In the genomic region with DNA sequence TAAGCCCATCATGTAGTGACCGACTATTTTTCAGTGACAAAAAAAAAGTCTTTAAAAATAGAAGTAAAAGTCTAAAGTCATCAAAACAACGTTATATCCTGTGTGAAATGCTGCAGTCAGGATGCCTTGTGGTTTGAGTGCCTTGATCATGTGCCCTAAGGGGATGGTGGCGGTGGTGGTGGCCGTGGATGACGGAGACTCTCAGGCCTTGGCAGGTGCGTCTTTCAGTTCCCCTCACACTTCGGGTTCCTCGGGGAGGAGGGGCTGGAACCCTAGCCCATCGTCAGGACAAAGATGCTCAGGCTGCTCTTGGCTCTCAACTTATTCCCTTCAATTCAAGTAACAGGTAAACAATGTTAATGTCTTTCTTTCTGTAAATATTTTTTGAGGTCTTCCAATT, we compare ENCODE assay signal across 9 cellular contexts. TPM values are rescaled to one million over a fixed set of nuclear protein-coding genes. Genes with fewer than 3 reads are reported as not detected.
A peak's percentile ranks its signal among the peaks of the same experiment; 100 is the strongest.
DNase-seq lines count a peak whose midpoint lies in the region; ATAC-seq and TF ChIP-seq lines count a peak whose summit lies in the region.
"Had no signal": no experiment of that assay in that cellular context is flagged by ENCODE, and none has a peak within 500 bp of the region (broad histone marks: within the 10 kb centered on the region; RNA-seq: fewer than 3 reads in every experiment).

A gene (plus strand): TSS at position 237 of the 400 bp plus-strand sequence. CDS start 58 bp downstream, at position 295.

- peaks cover 57% of the 10 kb centered on the region for H3K36me3 Mint-ChIP-seq in CD4-positive, alpha-beta T cell (ENCODE audit: low read depth)

- H3K9me3 ChIP-seq in CD4-positive, alpha-beta T cell (ENCODE audit: control insufficient read depth, low read length) = no peaks in the 10 kb centered on the region

- CTCF ChIA-PET in CD4-positive, alpha-beta T cell (lab: Charles Lee) = interaction anchor here (1.1 to 3.3 kb wide), 2 partner anchors 34 to 105 kb away, joined by 3 to 19 read pairs; no protein-coding TSS in a partner anchor

- H3K27me3 ChIP-seq in CD4-positive, alpha-beta T cell (ENCODE audit: control insufficient read depth, insufficient read depth, low read length) = no peaks in the 10 kb centered on the region

- peak; percentile 78 to 92 (median 83) for DNase-seq in CD4-positive, alpha-beta T cell
- DNase-seq in MV-4-11 (lab: John Stamatoyannopoulos, UW) (peak; percentile 85), AML-193 (lab: John Stamatoyannopoulos, UW) (no peak), SIG-M5 treated with dmso at 0.1 percent for 504 hours (lab: John Stamatoyannopoulos, UW; ENCODE audit: unreplicated experiment) (no peak), middle frontal gyrus (ENCODE audit: extremely low spot score, low spot score) (no peak)
- peak; percentile 83 for DNase-seq in activated T-helper 9 cell treated with anti-CD3 and anti-CD28 coated beads, Interleukin-2, amount 50 U/mL, for 16 hours (ENCODE audit: low read depth)
- DNase-seq in stimulated activated CD4-positive, alpha-beta T cell treated with anti-CD3 and anti-CD28 coated beads, Interleukin-12 subunit alpha, Interleukin-12 subunit beta, amount 100 ng/mL, for 4 hours = peak; percentile 71

- H3K27ac ChIP-seq in CD4-positive, alpha-beta T cell (ENCODE audit: low read depth, low read length) = peak within 1 kb of the TSS; percentile 92
- H3K27ac ChIP-seq: C4-2B had no signal

- no peaks in the 10 kb centered on the region for H3K27me3 Mint-ChIP-seq in CD4-positive, alpha-beta T cell

- peaks cover 54% of the 10 kb centered on the region for H3K4me1 Mint-ChIP-seq in CD4-positive, alpha-beta T cell (ENCODE audit: low read depth)

- peak within 1 kb of the TSS; percentile 92 for H3K27ac Mint-ChIP-seq in CD4-positive, alpha-beta T cell

- POLR2A ChIA-PET in CD4-positive, alpha-beta T cell (lab: Charles Lee) = interaction anchor here (0.7 to 19.9 kb wide), 17 partner anchors 13 to 467 kb away, joined by 3 to 621 read pairs (median 5); a partner anchor contains a TSS

- peak; percentile 76 for ATAC-seq in CD4-positive, alpha-beta T cell (ENCODE audit: poor library complexity)
- peak; percentile 100 for ATAC-seq in GM21576 (IDR thresholded peaks at IDR 0.05; ENCODE audit: unreplicated experiment)

- intact Hi-C loops in CD4-positive, alpha-beta T cell (cut with DNase I, micrococcal nuclease) = loop anchor here (1.0 to 5.0 kb wide), 8 partner anchors 14 to 174 kb away; a partner anchor contains a TSS

- peak within 1 kb of the TSS; percentile 90 for H3K4me3 Mint-ChIP-seq in CD4-positive, alpha-beta T cell

- no peak for TF ChIP-seq CTCF in CD4-positive, alpha-beta T cell (IDR thresholded peaks at IDR 0.05)

- no peaks in the 10 kb centered on the region for H3K9me3 Mint-ChIP-seq in CD4-positive, alpha-beta T cell

RNA-seq across cellular contexts. Expression of the gene that starts here (rescaled TPM):
- total RNA-seq in CD4-positive, alpha-beta T cell = 100 to 1,000 TPM; 128 to 130 TPM

Comparison
In these comparisons a context has a peak if more than half of its experiments do, and no peak if none do; other contexts are left out.
1. DNase-seq: peak in CD4-positive, alpha-beta T cell (10 of 10), MV-4-11 (single experiment), activated T-helper 9 cell treated with anti-CD3 and anti-CD28 coated beads, Interleukin-2, amount 50 U/mL, for 16 hours (single experiment) and stimulated activated CD4-positive, alpha-beta T cell treated with anti-CD3 and anti-CD28 coated beads, Interleukin-12 subunit alpha, Interleukin-12 subunit beta, amount 100 ng/mL, for 4 hours (single experiment); none in AML-193 (0 of 2), SIG-M5 treated with dmso at 0.1 percent for 504 hours (single experiment) and middle frontal gyrus (single experiment).